1 cellular context compared by ENCODE assay signal in genomic region chr1:44819594-44820327, GRCh38.
A peak's percentile ranks its signal among the peaks of the same experiment; 100 is the strongest.
TF ChIP-seq lines count a peak whose summit lies in the region.

No MANE protein-coding gene starts in this region.

TF ChIP-seq in HepG2, 621 proteins besides CTCF, POLR2A, EP300 and RAD21 (continued from another document and continues in another):
- TF ChIP-seq ZBTB2 (CRISPR knock-in tag; IDR thresholded peaks at IDR 0.05; ENCODE audit: low read depth), result 0 out of 2 replicates have a peak, but pooled peaks have one; percentile 58
- no peak for TF ChIP-seq ZNF510 (CRISPR knock-in tag; IDR thresholded peaks at IDR 0.05; ENCODE audit: low read depth)
- no peak for TF ChIP-seq ARNT (IDR thresholded peaks at IDR 0.05)
- TF ChIP-seq CREBL2 (CRISPR knock-in tag; IDR thresholded peaks at IDR 0.05; ENCODE audit: borderline replicate concordance), result no peak
- TF ChIP-seq NR0B2 (CRISPR knock-in tag; IDR thresholded peaks at IDR 0.05), result 0 out of 2 replicates have a peak, but pooled peaks have one; percentile 55
- TF ChIP-seq DNMT1 (CRISPR knock-in tag; IDR thresholded peaks at IDR 0.05), result no peak
- no peak for TF ChIP-seq ZFP37 (CRISPR knock-in tag; IDR thresholded peaks at IDR 0.05; ENCODE audit: borderline replicate concordance)
- TF ChIP-seq CERS6 (CRISPR knock-in tag; IDR thresholded peaks at IDR 0.05), result no peak
- TF ChIP-seq RXRB (CRISPR knock-in tag; IDR thresholded peaks at IDR 0.05; ENCODE audit: borderline replicate concordance), result peak; percentile 50
- TF ChIP-seq ZNF121 (CRISPR knock-in tag; IDR thresholded peaks at IDR 0.05), result no peak
- TF ChIP-seq KDM6A (CRISPR knock-in tag; IDR thresholded peaks at IDR 0.05; ENCODE audit: low read depth), result no peak
- no peak for TF ChIP-seq CC2D1A (CRISPR knock-in tag; IDR thresholded peaks at IDR 0.05)
- peak; percentile 67 for TF ChIP-seq GFI1 (CRISPR knock-in tag; IDR thresholded peaks at IDR 0.05; ENCODE audit: borderline replicate concordance)
- no peak; the same call in 1 of the 2 replicates for TF ChIP-seq ZNF512 (CRISPR knock-in tag; IDR thresholded peaks at IDR 0.05)
- TF ChIP-seq ELF1 (CRISPR knock-in tag; IDR thresholded peaks at IDR 0.05), result peak; percentile 82
- TF ChIP-seq REST (IDR thresholded peaks at IDR 0.05; ENCODE audit: borderline replicate concordance in 1 of 2, low read depth in 1 of 2, low read length in 2 of 2), result no peak; a peak in 1 of 4 replicates
- TF ChIP-seq ZBTB38 (CRISPR knock-in tag; IDR thresholded peaks at IDR 0.05), result no peak
- no peak; the same call in 1 of the 2 replicates for TF ChIP-seq GMEB1 (CRISPR knock-in tag; IDR thresholded peaks at IDR 0.05; ENCODE audit: borderline replicate concordance)
- TF ChIP-seq ZFP82 (CRISPR knock-in tag; IDR thresholded peaks at IDR 0.05; ENCODE audit: borderline replicate concordance), result no peak
- TF ChIP-seq SMAD1 (CRISPR knock-in tag; IDR thresholded peaks at IDR 0.05; ENCODE audit: borderline replicate concordance, low read depth), result no peak
- no peak for TF ChIP-seq ZNF646 (CRISPR knock-in tag; IDR thresholded peaks at IDR 0.05)
- TF ChIP-seq YY1 (IDR thresholded peaks at IDR 0.05; ENCODE audit: insufficient read depth, insufficient replicate concordance, low read depth, low read length), result peak; percentile 61
- TF ChIP-seq ZFP41 (CRISPR knock-in tag; IDR thresholded peaks at IDR 0.05; ENCODE audit: borderline replicate concordance), result peak; percentile 76; the same call in 1 of the 2 replicates
- 0 out of 2 replicates have a peak, but pooled peaks have one; percentile 34 for TF ChIP-seq ZBTB3 (CRISPR knock-in tag; IDR thresholded peaks at IDR 0.05; ENCODE audit: borderline replicate concordance, low read depth)
- TF ChIP-seq ZNF513 (CRISPR knock-in tag; conservative IDR thresholded peaks at IDR 0.05), result no peak
- peak; percentile 90 for TF ChIP-seq NFIC (IDR thresholded peaks at IDR 0.05; ENCODE audit: low read length)
- TF ChIP-seq PLSCR1 (CRISPR knock-in tag; IDR thresholded peaks at IDR 0.05; ENCODE audit: borderline replicate concordance), result no peak; the same call in 1 of the 2 replicates
- TF ChIP-seq ZNF343 (CRISPR knock-in tag; IDR thresholded peaks at IDR 0.05), result peak; percentile 91; the same call in 1 of the 2 replicates
- no peak for TF ChIP-seq ZSCAN12 (CRISPR knock-in tag; IDR thresholded peaks at IDR 0.05)
- TF ChIP-seq PRDM4 (CRISPR knock-in tag; IDR thresholded peaks at IDR 0.05; ENCODE audit: borderline replicate concordance), result no peak
